Comparison of ENCODE assay signal across 8 cellular contexts in genomic region chr6:70310063-70310694, GRCh38. TPM values are rescaled to one million over a fixed set of nuclear protein-coding genes. Genes with fewer than 3 reads are reported as not detected.
DNase-seq lines count a peak whose midpoint lies in the region; ATAC-seq, FAIRE-seq and TF ChIP-seq lines count a peak whose summit lies in the region.

No MANE protein-coding gene starts in this region.

- POLR2A ChIA-PET in PC-3 (lab: Charles Lee; ENCODE audit: unreplicated experiment) (interaction anchor here (0.7 kb wide), 1 partner anchor 60 kb away, joined by 4 read pairs; no protein-coding TSS in a partner anchor), endothelial cell of umbilical vein (lab: Charles Lee) (no interaction called here)

- H3K4me1 ChIP-seq in CD4-positive, CD25-positive, alpha-beta regulatory T cell (ENCODE audit: control insufficient read depth, insufficient read depth, low read length, poor library complexity, severe bottlenecking) = no peaks in the 10 kb centered on the region
- H3K4me1 ChIP-seq in PC-3 (ENCODE audit: insufficient read depth, low read length) = peaks cover 10% of the 10 kb centered on the region
- H3K4me1 ChIP-seq in endothelial cell of umbilical vein (ENCODE audit: control insufficient read depth, extremely low read depth, insufficient read depth, low read length) = no peaks in the 10 kb centered on the region
- no peaks in the 10 kb centered on the region for H3K4me1 ChIP-seq in osteoblast (ENCODE audit: insufficient read depth, low read length)

- H3K36me3 ChIP-seq in CD4-positive, CD25-positive, alpha-beta regulatory T cell (ENCODE audit: control insufficient read depth, insufficient read depth, low read length) = no peaks in the 10 kb centered on the region
- H3K36me3 ChIP-seq in PC-3 (ENCODE audit: low read depth, low read length) (no peaks in the 10 kb centered on the region), endothelial cell of umbilical vein (ENCODE audit: control insufficient read depth in 2 of 2, extremely low read depth in 1 of 2, insufficient read depth in 2 of 2, low read length in 2 of 2) (no peaks in the 10 kb centered on the region), osteoblast (ENCODE audit: insufficient read depth, low read length) (no peaks in the 10 kb centered on the region)

- no peak overlapping the region for H3K27ac ChIP-seq in CD4-positive, CD25-positive, alpha-beta regulatory T cell (ENCODE audit: insufficient read depth, low read length, poor library complexity, severe bottlenecking)
- H3K27ac ChIP-seq in PC-3 (ENCODE audit: low read length) (no peak overlapping the region), endothelial cell of umbilical vein (ENCODE audit: insufficient read depth, low read depth, low read length) (no peak overlapping the region), osteoblast (ENCODE audit: low read depth, low read length) (no peak overlapping the region)

- H4K20me1 ChIP-seq in PC-3 (ENCODE audit: low read length) (no peaks in the 10 kb centered on the region), endothelial cell of umbilical vein (replicated peaks; ENCODE audit: control insufficient read depth, extremely low read depth, insufficient read depth, low read length) (no peaks in the 10 kb centered on the region), osteoblast (ENCODE audit: insufficient read depth, low read length) (no peaks in the 10 kb centered on the region)

- H3K9me3 ChIP-seq in CD4-positive, CD25-positive, alpha-beta regulatory T cell (ENCODE audit: control insufficient read depth in 2 of 2, low read length in 2 of 2) = no peaks in the 10 kb centered on the region
- H3K9me3 ChIP-seq in PC-3 (ENCODE audit: low read length) = no peaks in the 10 kb centered on the region
- no peaks in the 10 kb centered on the region for H3K9me3 ChIP-seq in endothelial cell of umbilical vein (replicated peaks; ENCODE audit: control insufficient read depth, insufficient read depth, low read length)
- H3K9me3 ChIP-seq in osteoblast (ENCODE audit: low read depth, low read length) = no peaks in the 10 kb centered on the region

- no peak overlapping the region for H2AFZ ChIP-seq in PC-3 (ENCODE audit: low read length)
- H2AFZ ChIP-seq in endothelial cell of umbilical vein (ENCODE audit: low read depth, low read length) = no peak overlapping the region
- no peak overlapping the region for H2AFZ ChIP-seq in osteoblast (ENCODE audit: low read length)

- no peak overlapping the region for H3K27ac Mint-ChIP-seq in CD4-positive, CD25-positive, alpha-beta regulatory T cell
- H3K27ac Mint-ChIP-seq in activated naive CD8-positive, alpha-beta T cell treated with anti-CD3 and anti-CD28 coated beads for 36 hours = no peak overlapping the region

- no peaks in the 10 kb centered on the region for H3K36me3 Mint-ChIP-seq in CD4-positive, CD25-positive, alpha-beta regulatory T cell
- H3K36me3 Mint-ChIP-seq in activated naive CD8-positive, alpha-beta T cell treated with anti-CD3 and anti-CD28 coated beads for 36 hours = no peaks in the 10 kb centered on the region

- no peaks in the 10 kb centered on the region for H3K9me2 ChIP-seq in PC-3 (replicated peaks; ENCODE audit: low read length)

- H3K9me1 ChIP-seq in endothelial cell of umbilical vein (replicated peaks; ENCODE audit: control insufficient read depth, extremely low read depth, insufficient read depth, low read length) = no peaks in the 10 kb centered on the region

- H3F3A ChIP-seq in PC-3 (ENCODE audit: low read length, unreplicated experiment) = no peaks in the 10 kb centered on the region

- H3K27me3 Mint-ChIP-seq in CD4-positive, CD25-positive, alpha-beta regulatory T cell = peaks cover 10% of the 10 kb centered on the region
- peaks cover 23% of the 10 kb centered on the region for H3K27me3 Mint-ChIP-seq in activated naive CD8-positive, alpha-beta T cell treated with anti-CD3 and anti-CD28 coated beads for 36 hours

- H3K9me3 Mint-ChIP-seq in CD4-positive, CD25-positive, alpha-beta regulatory T cell = peaks cover 0 to 2% (median 0%) of the 10 kb centered on the region in 7 donors
- H3K9me3 Mint-ChIP-seq in activated naive CD8-positive, alpha-beta T cell treated with anti-CD3 and anti-CD28 coated beads for 36 hours = no peaks in the 10 kb centered on the region

- ATAC-seq in CD4-positive, CD25-positive, alpha-beta regulatory T cell (ENCODE audit: low read depth in 2 of 2) = no peak
- ATAC-seq in PC-3 = no peak

- no peaks in the 10 kb centered on the region for H3K79me2 ChIP-seq in PC-3 (ENCODE audit: low read length)
- H3K79me2 ChIP-seq in endothelial cell of umbilical vein (ENCODE audit: control insufficient read depth, insufficient read depth, low read length) = no peaks in the 10 kb centered on the region
- no peaks in the 10 kb centered on the region for H3K79me2 ChIP-seq in osteoblast (ENCODE audit: insufficient read depth, low read length)

- CTCF ChIA-PET in PC-3 (lab: Charles Lee) = interaction anchor here (0.5 to 3.1 kb wide), 7 partner anchors 36 to 345 kb away, joined by 3 to 41 read pairs (median 4); no protein-coding TSS in a partner anchor
- CTCF ChIA-PET in endothelial cell of umbilical vein (lab: Charles Lee) = interaction anchor here (0.6 to 4.1 kb wide), 30 partner anchors 12 to 712 kb away, joined by 3 to 135 read pairs (median 4); partner anchors contain the start of gene B3GAT2

- H3K9ac ChIP-seq in PC-3 (ENCODE audit: low read length) (no peak overlapping the region), endothelial cell of umbilical vein (replicated peaks; ENCODE audit: extremely low read depth, insufficient read depth, low read length) (no peak overlapping the region)

- H3K4me2 ChIP-seq in PC-3 (ENCODE audit: low read length) = 0 out of 2 replicates have a peak overlapping the region, but pooled peaks have one; percentile 22
- no peak overlapping the region for H3K4me2 ChIP-seq in endothelial cell of umbilical vein (ENCODE audit: insufficient read depth, low read length)
- no peak overlapping the region for H3K4me2 ChIP-seq in osteoblast (ENCODE audit: insufficient read depth, low read length)

- no peaks in the 10 kb centered on the region for H3K4me1 Mint-ChIP-seq in CD4-positive, CD25-positive, alpha-beta regulatory T cell
- H3K4me1 Mint-ChIP-seq in activated naive CD8-positive, alpha-beta T cell treated with anti-CD3 and anti-CD28 coated beads for 36 hours = peaks cover 5% of the 10 kb centered on the region

- H3K4me3 ChIP-seq in CD4-positive, CD25-positive, alpha-beta regulatory T cell (ENCODE audit: low read depth, low read length) = no peak overlapping the region
- H3K4me3 ChIP-seq in PC-3 (ENCODE audit: low read length) (no peak overlapping the region), endothelial cell of umbilical vein (replicated peaks in 1 of 3; ENCODE audit: insufficient read depth in 1 of 3, low read depth in 1 of 3, low read length in 3 of 3) (no peak overlapping the region), osteoblast (ENCODE audit: insufficient read depth, low read length) (no peak overlapping the region)

- intact Hi-C loops in PC-3 (cut with micrococcal nuclease) (loop anchor here (1.0 to 5.0 kb wide), 2 partner anchors 59 to 377 kb away; no protein-coding TSS in a partner anchor), endothelial cell of umbilical vein (cut with micrococcal nuclease) (loop anchor here (1.0 to 5.0 kb wide), 5 partner anchors 59 to 703 kb away; partner anchors contain the start of gene B3GAT2)

- dilution Hi-C loops in endothelial cell of umbilical vein (cut with MboI; ENCODE audit: extremely low pct_ligation_motif_present, low sequenced_read_pairs) = no loop called here

- BruUV-seq in PC-3 (replicated peaks; lab: Mats Ljungman, UMichigan) = no TSS peak
- BruUV-seq in endothelial cell of umbilical vein (replicated peaks; lab: Mats Ljungman, UMichigan) = no TSS peak

- TF ChIP-seq POLR2A in H54 (IDR thresholded peaks at IDR 0.05; ENCODE audit: low read depth, low read length) = no peak
- no peak for TF ChIP-seq POLR2A in endothelial cell of umbilical vein (IDR thresholded peaks at IDR 0.05; ENCODE audit: low read depth, low read length)

- H3K4me3 Mint-ChIP-seq in CD4-positive, CD25-positive, alpha-beta regulatory T cell = no peak overlapping the region
- no peak overlapping the region for H3K4me3 Mint-ChIP-seq in activated naive CD8-positive, alpha-beta T cell treated with anti-CD3 and anti-CD28 coated beads for 36 hours

- FAIRE-seq in H54 (lab: Jason Lieb, UNC) (peak; percentile 15), endothelial cell of umbilical vein (lab: Jason Lieb, UNC) (no peak)

- peak in 2 of 3 donors; percentile 13 to 50 for DNase-seq in CD4-positive, CD25-positive, alpha-beta regulatory T cell
- DNase-seq in H54 (ENCODE audit: insufficient read length, low spot score) = no peak
- peak; percentile 74 for DNase-seq in PC-3
- DNase-seq in endothelial cell of umbilical vein (ENCODE audit: low read depth, low spot score) = peak; percentile 54
- no peak for DNase-seq in osteoblast (ENCODE audit: insufficient read length, low spot score, missing footprints)
- no peak for DNase-seq in stimulated activated CD8-positive, alpha-beta memory T cell treated with anti-CD3 and anti-CD28 coated beads, Interleukin-4, amount 100 ng/mL, for 48 hours
- DNase-seq in activated naive CD8-positive, alpha-beta T cell treated with anti-CD3 and anti-CD28 coated beads for 36 hours = no peak
- DNase-seq in hepatic stellate cell (ENCODE audit: low spot score) = no peak

- TF ChIP-seq CTCF in PC-3 (conservative IDR thresholded peaks at IDR 0.05; ENCODE audit: low read depth, low read length) (peak; percentile 80), endothelial cell of umbilical vein (IDR thresholded peaks at IDR 0.05; ENCODE audit: extremely low read depth in 1 of 2, insufficient read depth in 1 of 2, low read depth in 1 of 2, low read length in 2 of 2) (peak; percentile 25 to 33), osteoblast (IDR thresholded peaks at IDR 0.05; ENCODE audit: extremely low read depth, low read depth, low read length) (peak; percentile 65)

- no peaks in the 10 kb centered on the region for H3K27me3 ChIP-seq in CD4-positive, CD25-positive, alpha-beta regulatory T cell (ENCODE audit: control insufficient read depth, insufficient read depth, low read length)
- H3K27me3 ChIP-seq in PC-3 (ENCODE audit: low read length) (peaks cover 32% of the 10 kb centered on the region), endothelial cell of umbilical vein (ENCODE audit: control insufficient read depth in 2 of 2, insufficient read depth in 2 of 2, low read length in 2 of 2) (peaks cover 0 to 5% of the 10 kb centered on the region in 2 experiments), osteoblast (ENCODE audit: insufficient read depth, low read length) (peaks cover 50% of the 10 kb centered on the region)

RNA-seq across cellular contexts. Expression of gene COL9A1, which starts 7.3 kb away (rescaled TPM):
- not detected for total RNA-seq in CD4-positive, CD25-positive, alpha-beta regulatory T cell
- polyA plus RNA-seq in CD4-positive, CD25-positive, alpha-beta regulatory T cell = not detected
- total RNA-seq in PC-3 (2014; rRNA removed) = not detected in 2 replicates
- not detected in 2 replicates for total RNA-seq in endothelial cell of umbilical vein
- not detected in 2 replicates for polyA plus RNA-seq in endothelial cell of umbilical vein
- polyA plus RNA-seq in endothelial cell of umbilical vein (2011; cell fraction: cytosol; rRNA removed) = not detected in 2 replicates
- not detected in 2 replicates for polyA plus RNA-seq in endothelial cell of umbilical vein (2011; cell fraction: nucleus; rRNA removed)
- not detected in 2 replicates for polyA plus RNA-seq in endothelial cell of umbilical vein (2012)
- not detected in 2 replicates for polyA minus RNA-seq in endothelial cell of umbilical vein
- not detected for polyA minus RNA-seq in endothelial cell of umbilical vein (2011; cell fraction: cytosol; rRNA and poly(A)+ RNA removed)
- polyA minus RNA-seq in endothelial cell of umbilical vein (2011; cell fraction: nucleus; rRNA and poly(A)+ RNA removed) = not detected in 2 replicates
- not detected in 2 replicates for total RNA-seq in osteoblast
- total RNA-seq in activated naive CD8-positive, alpha-beta T cell treated with anti-CD3 and anti-CD28 coated beads for 36 hours = not detected

Comparison
In these comparisons a context has a peak if more than half of its experiments do, and no peak if none do; other contexts are left out.
1. DNase-seq: peak in CD4-positive, CD25-positive, alpha-beta regulatory T cell (2 of 3), PC-3 (single experiment) and endothelial cell of umbilical vein (single experiment); none in H54 (single experiment), osteoblast (single experiment), stimulated activated CD8-positive, alpha-beta memory T cell treated with anti-CD3 and anti-CD28 coated beads, Interleukin-4, amount 100 ng/mL, for 48 hours (single experiment), activated naive CD8-positive, alpha-beta T cell treated with anti-CD3 and anti-CD28 coated beads for 36 hours (single experiment) and hepatic stellate cell (single experiment).
2. CTCF ChIP-seq: peak in every context shown above with its lines; median percentile 80 in PC-3; 65 in osteoblast; 29 in endothelial cell of umbilical vein.